In the genomic region with DNA sequence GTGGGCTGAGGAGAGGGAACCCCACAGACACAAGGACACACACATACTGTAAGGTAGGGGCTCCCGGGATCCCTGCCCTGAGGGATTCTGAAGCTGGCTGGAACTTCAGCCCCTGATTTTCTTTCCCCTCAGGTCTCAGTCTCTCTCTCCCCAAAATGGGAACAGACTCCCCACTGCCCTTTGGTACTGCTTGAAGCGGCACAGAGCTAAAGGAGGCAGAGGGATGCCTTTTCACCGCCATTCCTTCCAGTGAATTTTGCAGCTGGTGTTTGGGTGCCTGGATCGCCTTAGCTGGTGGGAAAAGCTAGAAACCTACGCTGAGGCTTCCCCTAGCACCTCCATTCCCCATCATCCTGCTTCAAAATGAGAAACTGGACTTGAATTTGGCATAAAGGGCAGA, we compare ENCODE assay signal across 10 cellular contexts. TPM values are rescaled to one million over a fixed set of nuclear protein-coding genes. Genes with fewer than 3 reads are reported as not detected.
DNase-seq lines count a peak whose midpoint lies in the region; ATAC-seq and TF ChIP-seq lines count a peak whose summit lies in the region.
"Had no signal": no experiment of that assay in that cellular context is flagged by ENCODE, and none has a peak within 500 bp of the region (broad histone marks: within the 10 kb centered on the region; RNA-seq: fewer than 3 reads in every experiment).

No MANE protein-coding gene starts in this region.

- H3K9me2 ChIP-seq in GM23248 (ENCODE audit: insufficient read depth): no peaks in the 10 kb centered on the region
- no peaks in the 10 kb centered on the region for H3K9me2 ChIP-seq in hepatocyte (replicated peaks; ENCODE audit: insufficient read depth)

- peaks cover 10% of the 10 kb centered on the region for H3K36me3 Mint-ChIP-seq in activated CD4-positive, alpha-beta memory T cell treated with anti-CD3 and anti-CD28 coated beads for 36 hours

- peak overlapping the region; percentile 62 for H3K27ac ChIP-seq in GM23248
- H3K27ac ChIP-seq in hepatocyte: peak overlapping the region; percentile 90
- peak overlapping the region in 19 of 21 experiments; percentile 18 to 85 (median 70) for H3K27ac ChIP-seq in skin epidermis
- H3K27ac ChIP-seq: epithelial cell of prostate had no signal

- H3K27me3 Mint-ChIP-seq in activated CD4-positive, alpha-beta memory T cell treated with anti-CD3 and anti-CD28 coated beads for 36 hours: no peaks in the 10 kb centered on the region

- no peaks in the 10 kb centered on the region for H3K27me3 ChIP-seq in GM23248 (replicated peaks; ENCODE audit: insufficient read depth)
- H3K27me3 ChIP-seq in hepatocyte: no peaks in the 10 kb centered on the region

- peak; percentile 30 for DNase-seq in GM23248
- DNase-seq in activated CD4-positive, alpha-beta memory T cell treated with anti-CD3 and anti-CD28 coated beads for 36 hours: no peak
- DNase-seq in hepatocyte (ENCODE audit: low spot score): peak; percentile 3
- no peak for DNase-seq in hepatic stellate cell (ENCODE audit: low spot score)
- no peak for DNase-seq in NCI-H446 (lab: John Stamatoyannopoulos, UW)
- DNase-seq in stimulated activated CD4-positive, alpha-beta T cell treated with anti-CD3 and anti-CD28 coated beads, Interleukin-4, amount 100 ng/mL, for 1 hour: no peak

- H3K9me3 ChIP-seq in GM23248 (ENCODE audit: low read depth) (no peaks in the 10 kb centered on the region), hepatocyte (ENCODE audit: low read depth) (no peaks in the 10 kb centered on the region)

- peak overlapping the region; percentile 71 for H3K4me2 ChIP-seq in GM23248 (ENCODE audit: unreplicated experiment)
- peak overlapping the region; percentile 71 for H3K4me2 ChIP-seq in hepatocyte

- intact Hi-C loops in activated CD4-positive, alpha-beta memory T cell treated with anti-CD3 and anti-CD28 coated beads for 36 hours (cut with micrococcal nuclease): no loop called here

- H2AFZ ChIP-seq in GM23248: peak overlapping the region; percentile 81
- H2AFZ ChIP-seq in hepatocyte: peak overlapping the region; percentile 74

- peak overlapping the region; percentile 75 for H3K4me3 Mint-ChIP-seq in activated CD4-positive, alpha-beta memory T cell treated with anti-CD3 and anti-CD28 coated beads for 36 hours

- no peaks in the 10 kb centered on the region; the same call in 1 of the 2 replicates for H3F3A ChIP-seq in GM23248 (ENCODE audit: insufficient read depth)

- peak overlapping the region; percentile 66 for H3K4me3 ChIP-seq in GM23248
- no peak overlapping the region for H3K4me3 ChIP-seq in hepatocyte
- peak overlapping the region in 4 of 7 experiments; percentile 24 to 40 (median 33) for H3K4me3 ChIP-seq in skin epidermis

- in situ Hi-C loops in GM23248 (cut with MboI): no loop called here

- TF ChIP-seq CTCF in hepatocyte (IDR thresholded peaks at IDR 0.05; ENCODE audit: poor library complexity): no peak

- H3K4me1 ChIP-seq in GM23248 (ENCODE audit: insufficient read depth): peaks cover 20% of the 10 kb centered on the region
- H3K4me1 ChIP-seq in hepatocyte (ENCODE audit: insufficient read depth): peaks cover 27% of the 10 kb centered on the region

- no peak for ATAC-seq in HG02623 (IDR thresholded peaks at IDR 0.05; ENCODE audit: unreplicated experiment)

- H3K27ac Mint-ChIP-seq in activated CD4-positive, alpha-beta memory T cell treated with anti-CD3 and anti-CD28 coated beads for 36 hours: peak overlapping the region; percentile 91

- WGBS in GM23248 (ENCODE audit: low coverage in 1 of 2, low lambda C conversion rate in 2 of 2, missing lambda C conversion rate in 2 of 2), 2 experiments: 63 to 64% methylated on average over 5 of the region's 5 CpGs
- WGBS in hepatocyte (ENCODE audit: low lambda C conversion rate, missing lambda C conversion rate): 47% methylated on average over 5 of the region's 5 CpGs

- POLR2A ChIA-PET in activated CD4-positive, alpha-beta memory T cell treated with anti-CD3 and anti-CD28 coated beads for 36 hours (lab: Charles Lee): interaction anchor here (1.0 to 5.1 kb wide), 4 partner anchors 10 to 41 kb away, joined by 4 to 56 read pairs (median 24); a partner anchor contains a TSS

- CTCF ChIA-PET in activated CD4-positive, alpha-beta memory T cell treated with anti-CD3 and anti-CD28 coated beads for 36 hours (lab: Charles Lee): interaction anchor here (0.9 to 2.4 kb wide), 12 partner anchors 12 to 205 kb away, joined by 3 to 12 read pairs (median 6); a partner anchor contains a TSS

- H3K9me3 Mint-ChIP-seq in activated CD4-positive, alpha-beta memory T cell treated with anti-CD3 and anti-CD28 coated beads for 36 hours: no peaks in the 10 kb centered on the region

- H3K4me1 Mint-ChIP-seq in activated CD4-positive, alpha-beta memory T cell treated with anti-CD3 and anti-CD28 coated beads for 36 hours (ENCODE audit: low read depth): peaks cover 48% of the 10 kb centered on the region

- H3K36me3 ChIP-seq in GM23248 (ENCODE audit: low read depth) (no peaks in the 10 kb centered on the region), hepatocyte (replicated peaks; ENCODE audit: insufficient read depth, low read depth) (no peaks in the 10 kb centered on the region)

- H4K20me1 ChIP-seq in GM23248 (ENCODE audit: insufficient read depth) (no peaks in the 10 kb centered on the region), hepatocyte (ENCODE audit: insufficient read depth, poor library complexity, severe bottlenecking) (no peaks in the 10 kb centered on the region)

- H3K9ac ChIP-seq in GM23248: peak overlapping the region; percentile 63

- peaks cover 31% of the 10 kb centered on the region for H3K79me2 ChIP-seq in GM23248 (ENCODE audit: insufficient read depth)
- peaks cover 16% of the 10 kb centered on the region for H3K79me2 ChIP-seq in hepatocyte

RNA-seq across cellular contexts. Expression of a gene that starts 2.7 kb away (rescaled TPM):
- 54.1 and 58.8 TPM in 2 replicates for total RNA-seq in GM23248 (2014; rRNA removed; shearing (Covaris generic))
- polyA plus RNA-seq in GM23248 (2016; fragmentation: Nextera tagmentation; extraction: Ambion mirVana) (85.9 and 87.6 TPM in 2 replicates), hepatocyte (77.9 and 79.9 TPM in 2 replicates)
- total RNA-seq in activated CD4-positive, alpha-beta memory T cell treated with anti-CD3 and anti-CD28 coated beads for 36 hours: 10 to 100 TPM; 68.6 to 68.9 TPM
- total RNA-seq in hepatocyte: 37.9 and 45.4 TPM in 2 replicates

RNA-seq across cellular contexts. Expression of a gene that starts 14.5 kb away (rescaled TPM):
- total RNA-seq in GM23248 (2014; rRNA removed; shearing (Covaris generic)): 23.1 and 23.6 TPM in 2 replicates
- polyA plus RNA-seq in GM23248 (2016; fragmentation: Nextera tagmentation; extraction: Ambion mirVana): 17.7 and 19.8 TPM in 2 replicates
- 10 to 100 TPM; 10.8 to 11.4 TPM for total RNA-seq in activated CD4-positive, alpha-beta memory T cell treated with anti-CD3 and anti-CD28 coated beads for 36 hours
- total RNA-seq in hepatocyte: 16.3 and 25.0 TPM in 2 replicates
- polyA plus RNA-seq in hepatocyte: 42.3 and 47.4 TPM in 2 replicates

RNA-seq across cellular contexts. Expression of a gene that starts 16.2 kb away (rescaled TPM):
- total RNA-seq in GM23248 (2014; rRNA removed; shearing (Covaris generic)): not detected in 2 replicates
- polyA plus RNA-seq in GM23248 (2016; fragmentation: Nextera tagmentation; extraction: Ambion mirVana) (not detected in 2 replicates), hepatocyte (5.2 and 8.3 TPM in 2 replicates)
- under 1 TPM; 0.19 to 0.48 TPM for total RNA-seq in activated CD4-positive, alpha-beta memory T cell treated with anti-CD3 and anti-CD28 coated beads for 36 hours
- total RNA-seq in hepatocyte: 5.6 and 7.7 TPM in 2 replicates
- total RNA-seq: lung microvascular endothelial cell had no signal

RNA-seq across cellular contexts. Expression of a gene that starts 16.5 kb away (rescaled TPM):
- total RNA-seq in GM23248 (2014; rRNA removed; shearing (Covaris generic)): 1.0 and 11.3 TPM in 2 replicates
- polyA plus RNA-seq in GM23248 (2016; fragmentation: Nextera tagmentation; extraction: Ambion mirVana): 0.95 and 1.8 TPM in 2 replicates
- total RNA-seq in activated CD4-positive, alpha-beta memory T cell treated with anti-CD3 and anti-CD28 coated beads for 36 hours: 1 to 10 TPM; 4.2 to 4.4 TPM
- 9.9 and 13.1 TPM in 2 replicates for total RNA-seq in hepatocyte
- polyA plus RNA-seq in hepatocyte: 20.1 and 21.5 TPM in 2 replicates

RNA-seq across cellular contexts. Expression of a gene that starts 39.6 kb away (rescaled TPM):
- total RNA-seq in GM23248 (2014; rRNA removed; shearing (Covaris generic)): 21.5 and 34.7 TPM in 2 replicates
- polyA plus RNA-seq in GM23248 (2016; fragmentation: Nextera tagmentation; extraction: Ambion mirVana) (5.7 and 6.7 TPM in 2 replicates), hepatocyte (27.4 and 29.6 TPM in 2 replicates)
- 100 to 1,000 TPM; 241 to 242 TPM for total RNA-seq in activated CD4-positive, alpha-beta memory T cell treated with anti-CD3 and anti-CD28 coated beads for 36 hours
- total RNA-seq in hepatocyte: 13.0 and 23.2 TPM in 2 replicates

Comparison
In these comparisons a context has a peak if more than half of its experiments do, and no peak if none do; other contexts are left out.
1. DNase-seq: peak in GM23248 (single experiment) and hepatocyte (single experiment); none in activated CD4-positive, alpha-beta memory T cell treated with anti-CD3 and anti-CD28 coated beads for 36 hours (single experiment), hepatic stellate cell (single experiment), NCI-H446 (0 of 2) and stimulated activated CD4-positive, alpha-beta T cell treated with anti-CD3 and anti-CD28 coated beads, Interleukin-4, amount 100 ng/mL, for 1 hour (single experiment).
2. Peak in every context shown above with its lines, with median percentiles within 50 percentile points of each other: H3K27ac ChIP-seq.